Comparison of ENCODE assay signal across 8 cellular contexts in genomic region chr6:42978793-42979522, GRCh38. TPM values are rescaled to one million over a fixed set of nuclear protein-coding genes. Genes with fewer than 3 reads are reported as not detected.
DNase-seq lines count a peak whose midpoint lies in the region; TF ChIP-seq lines count a peak whose summit lies in the region.

PEX6 (minus strand) TSS chr6:42979181; CDS start chr6:42979150, 31 bp downstream.

- no peak for TF ChIP-seq EP300 in stomach (IDR thresholded peaks at IDR 0.05)

- H3K36me3 ChIP-seq in stomach = peaks cover 0 to 8% (median 2%) of the 10 kb centered on the region in 4 donors

- no peak within 1 kb of the TSS for H2BK15ac ChIP-seq in H9 (ENCODE audit: low read depth, low read length)

- H3K27ac Mint-ChIP-seq in H9 = peak within 1 kb of the TSS; percentile 84 to 95 (median 85)
- H3K27ac Mint-ChIP-seq in nephron progenitor cell = peak within 1 kb of the TSS; percentile 68

- no peak within 1 kb of the TSS for H2BK12ac ChIP-seq in H9 (ENCODE audit: insufficient read length, low read depth, low read length)

- no peak within 1 kb of the TSS for H2BK120ac ChIP-seq in H9 (ENCODE audit: low read depth, low read length, poor library complexity, severe bottlenecking)

- H4K20me1 ChIP-seq in H9 (ENCODE audit: control insufficient read depth, insufficient read depth, insufficient read length) = no peaks in the 10 kb centered on the region

- no peak for TF ChIP-seq CTCF in H9 (conservative IDR thresholded peaks at IDR 0.05)
- no peak for TF ChIP-seq CTCF in nephron progenitor cell (IDR thresholded peaks at IDR 0.05)
- TF ChIP-seq CTCF in stomach (IDR thresholded peaks at IDR 0.05) = no peak

- peak within 1 kb of the TSS; percentile 69 for H3K9ac ChIP-seq in H9 (ENCODE audit: extremely low read depth, insufficient read length, low read length)

- DNase-seq in EH (ENCODE audit: low read depth) = peak; percentile 80
- peak; percentile 96 for DNase-seq in H9
- DNase-seq in M059J (ENCODE audit: low read depth) = peak; percentile 90
- peak; percentile 85 for DNase-seq in activated effector memory CD4-positive, alpha-beta T cell treated with Interleukin-2 at 50 U/mL for 16 hours
- peak; percentile 53 for DNase-seq in fibroblast of the conjunctiva (ENCODE audit: low read depth)
- peak; percentile 91 for DNase-seq in nephron progenitor cell
- DNase-seq in stomach = peak; percentile 89

- intact Hi-C loops in stomach (cut with DNase I; ENCODE audit: low total_unique reads) = no loop called here

- peak within 1 kb of the TSS; percentile 76 for H3K4me2 ChIP-seq in H9 (ENCODE audit: insufficient read depth, insufficient read length, low read length)

- H3K4me1 ChIP-seq in H9 (ENCODE audit: insufficient read depth, low read length) (no peaks in the 10 kb centered on the region; the same call in 1 of the 2 replicates), stomach (peaks cover 22 to 56% (median 45%) of the 10 kb centered on the region in 4 donors)

- H3K14ac ChIP-seq in H9 (ENCODE audit: insufficient read depth, low read length) = peak within 1 kb of the TSS; percentile 66; the same call in 1 of the 2 replicates

- TF ChIP-seq POLR2A in Raji (IDR thresholded peaks at IDR 0.05; ENCODE audit: insufficient read depth, low read depth, low read length) (peak; percentile 97), stomach (IDR thresholded peaks at IDR 0.05) (peak in 1 of 4 donors; percentile 61)

- H3T11ph ChIP-seq in H9 (ENCODE audit: low read length) = no peak within 1 kb of the TSS

- no peak within 1 kb of the TSS for H2AFZ ChIP-seq in H9 (ENCODE audit: low read length)

- H4K91ac ChIP-seq in H9 (ENCODE audit: insufficient read length, low read depth, low read length) = no peak within 1 kb of the TSS

- WGBS in H9 (ENCODE audit: extremely low coverage, insufficient read length, low lambda C conversion rate) = no CpG with 5 or more reads among the region's 63 CpGs
- WGBS in stomach, 5 donors = 0 to 1% (median 0%) methylated on average over 22 to 63 of the region's 63 CpGs

- no peak within 1 kb of the TSS for H4K8ac ChIP-seq in H9 (replicated peaks; ENCODE audit: insufficient read length, low read depth, low read length)

- no peak within 1 kb of the TSS for H2AK5ac ChIP-seq in H9 (ENCODE audit: insufficient read length, low read length)

- H3K4me3 Mint-ChIP-seq in H9 = peak within 1 kb of the TSS; percentile 83 to 87
- H3K4me3 Mint-ChIP-seq in nephron progenitor cell = peak within 1 kb of the TSS; percentile 89

- H4K5ac ChIP-seq in H9 (ENCODE audit: insufficient read length, low read depth, low read length) = no peak within 1 kb of the TSS

- H3K27ac ChIP-seq in H9 (ENCODE audit: insufficient read length, low read depth, low read length) (no peak within 1 kb of the TSS), stomach (peak within 1 kb of the TSS; percentile 86 to 94 (median 92))

- H3K4me1 Mint-ChIP-seq in H9 (peaks cover 16 to 22% of the 10 kb centered on the region in 2 experiments), nephron progenitor cell (peaks cover 28% of the 10 kb centered on the region)

- H3K23me2 ChIP-seq in H9 (ENCODE audit: insufficient read length, low read depth, low read length, poor library complexity, severe bottlenecking) = peaks cover 12% of the 10 kb centered on the region

- no peak within 1 kb of the TSS for H2BK20ac ChIP-seq in H9 (ENCODE audit: low read depth, low read length, poor library complexity, severe bottlenecking)

- H2BK5ac ChIP-seq in H9 (ENCODE audit: insufficient read length, low read length) = no peak within 1 kb of the TSS

- H3K27me3 Mint-ChIP-seq in H9 (ENCODE audit: low read depth) (no peaks in the 10 kb centered on the region), nephron progenitor cell (ENCODE audit: low read depth, poor library complexity) (peaks cover 8% of the 10 kb centered on the region)

- H3K27me3 ChIP-seq in H9 (ENCODE audit: insufficient read depth, low read length) (no peaks in the 10 kb centered on the region), stomach (no peaks in the 10 kb centered on the region)

- no peak within 1 kb of the TSS for H3K4ac ChIP-seq in H9 (ENCODE audit: low read depth, low read length)

- H3K79me2 ChIP-seq in H9 (ENCODE audit: insufficient read depth, low read length) = no peaks in the 10 kb centered on the region

- peak within 1 kb of the TSS; percentile 80 to 97 (median 89) for H3K4me3 ChIP-seq in stomach

- H3K23ac ChIP-seq in H9 (ENCODE audit: insufficient read length, low read depth, low read length) = no peak within 1 kb of the TSS

- no peak within 1 kb of the TSS for H3K18ac ChIP-seq in H9 (ENCODE audit: insufficient read length, low read depth, low read length)

- H3K36me3 Mint-ChIP-seq in H9 (ENCODE audit: insufficient read depth in 1 of 3, low read depth in 3 of 3) (peaks cover 4 to 6% (median 4%) of the 10 kb centered on the region in 3 experiments; a peak in 4 of 7 replicates), nephron progenitor cell (ENCODE audit: low read depth) (peaks cover 17% of the 10 kb centered on the region)

- no peak within 1 kb of the TSS for H3K56ac ChIP-seq in H9 (ENCODE audit: insufficient read length, low read depth, low read length)

- no peaks in the 10 kb centered on the region for H3K9me3 Mint-ChIP-seq in H9
- H3K9me3 Mint-ChIP-seq in nephron progenitor cell = no peaks in the 10 kb centered on the region

- no peaks in the 10 kb centered on the region for H3K79me1 ChIP-seq in H9 (ENCODE audit: insufficient read depth, low read depth, low read length, poor library complexity, severe bottlenecking)

- no peaks in the 10 kb centered on the region for H3K9me3 ChIP-seq in H9 (ENCODE audit: control insufficient read depth, low read depth, low read length)
- H3K9me3 ChIP-seq in stomach = no peaks in the 10 kb centered on the region

RNA-seq across cellular contexts. Expression of gene PEX6, which starts in this region (rescaled TPM):
- total RNA-seq in H9 (2021) (15.5 and 15.6 TPM in 2 replicates), stomach (100 to 1,000 TPM in 1 of 5 donors, 10 to 100 TPM in 2, 1 to 10 TPM in 2; 5.5 to 118 (median 23.9) TPM)
- total RNA-seq in M059J (2014; rRNA removed; shearing (Covaris generic)) = 13.8 and 14.2 TPM in 2 replicates
- polyA plus RNA-seq in stomach = 10 to 100 TPM; 13.0 to 16.4 (median 15.1) TPM
